8 cellular contexts compared by ENCODE assay signal in genomic region chr7:867001-867405, GRCh38. TPM values are rescaled to one million over a fixed set of nuclear protein-coding genes. Genes with fewer than 3 reads are reported as not detected.
DNase-seq lines count a peak whose midpoint lies in the region; ATAC-seq, FAIRE-seq and TF ChIP-seq lines count a peak whose summit lies in the region.

No MANE protein-coding gene starts in this region.

- H3K27ac ChIP-seq in breast epithelium: peak overlapping the region; percentile 92 to 95
- H3K27ac ChIP-seq in keratinocyte (ENCODE audit: control insufficient read depth, insufficient read depth, low read length): peak overlapping the region; percentile 71
- peak overlapping the region in 11 of 21 experiments; percentile 7 to 73 (median 56) for H3K27ac ChIP-seq in skin epidermis

- H3K4me2 ChIP-seq in keratinocyte (ENCODE audit: control insufficient read depth, extremely low read depth, insufficient read depth, low read depth, low read length): peak overlapping the region; percentile 43

- H3K36me3 ChIP-seq in breast epithelium: no peaks in the 10 kb centered on the region
- H3K36me3 ChIP-seq in keratinocyte (ENCODE audit: control insufficient read depth in 2 of 2, extremely low read depth in 1 of 2, insufficient read depth in 2 of 2, low read length in 2 of 2): peaks cover 16 to 18% of the 10 kb centered on the region in 2 experiments

- no peak for TF ChIP-seq POLR2A in breast epithelium (IDR thresholded peaks at IDR 0.05)

- H3K9me3 ChIP-seq in breast epithelium (no peaks in the 10 kb centered on the region), keratinocyte (ENCODE audit: control insufficient read depth, low read depth, low read length) (no peaks in the 10 kb centered on the region)

- ATAC-seq in GM21423 (IDR thresholded peaks at IDR 0.05; ENCODE audit: unreplicated experiment): no peak

- peaks cover 9% of the 10 kb centered on the region for H3K79me2 ChIP-seq in keratinocyte (ENCODE audit: control insufficient read depth, insufficient read depth, low read length)

- H3K9ac ChIP-seq in keratinocyte (ENCODE audit: control insufficient read depth, extremely low read depth, insufficient read depth, low read length): peak overlapping the region; percentile 52

- peak overlapping the region in 2 of 3 donors; percentile 9 to 53 for H3K4me3 ChIP-seq in breast epithelium
- no peak overlapping the region for H3K4me3 ChIP-seq in keratinocyte (ENCODE audit: control insufficient read depth in 2 of 3, extremely low read depth in 1 of 3, insufficient read depth in 2 of 3, low read depth in 1 of 3, low read length in 3 of 3)
- H3K4me3 ChIP-seq in skin epidermis: no peak overlapping the region

- dilution Hi-C loops in keratinocyte (cut with MboI; ENCODE audit: extremely low pct_ligation_motif_present, low sequenced_read_pairs): no loop called here

- no peak for TF ChIP-seq CTCF in breast epithelium (IDR thresholded peaks at IDR 0.05)
- TF ChIP-seq CTCF in keratinocyte (optimal IDR thresholded peaks at IDR 0.05 in 1 of 3, IDR thresholded peaks at IDR 0.05 in 1 of 3, conservative IDR thresholded peaks at IDR 0.05 in 1 of 3; ENCODE audit: extremely low read depth in 1 of 3, insufficient read depth in 2 of 3, low read length in 3 of 3): no peak

- intact Hi-C loops in breast epithelium (cut with DNase I; ENCODE audit: low total_unique reads): no loop called here

- no peaks in the 10 kb centered on the region for H3K9me1 ChIP-seq in keratinocyte (ENCODE audit: control insufficient read depth, extremely low read depth, insufficient read depth, low read length)

- H3K4me1 ChIP-seq in breast epithelium (peaks cover 4 to 10% of the 10 kb centered on the region in 2 donors), keratinocyte (ENCODE audit: control insufficient read depth, extremely low read depth, insufficient read depth, low read length) (peaks cover 14% of the 10 kb centered on the region)

- no peak for FAIRE-seq in keratinocyte (lab: Jason Lieb, UNC)

- H4K20me1 ChIP-seq in keratinocyte (ENCODE audit: control insufficient read depth, extremely low read depth, insufficient read depth, low read length): no peaks in the 10 kb centered on the region

- H3K27me3 ChIP-seq in breast epithelium: no peaks in the 10 kb centered on the region
- no peaks in the 10 kb centered on the region for H3K27me3 ChIP-seq in keratinocyte (ENCODE audit: control insufficient read depth, extremely low read depth, insufficient read depth, low read length)

- DNase-seq in GM03348 (ENCODE audit: low spot score) (peak; percentile 54), breast epithelium (ENCODE audit: low spot score in 2 of 2) (peak; percentile 88 to 90), keratinocyte (ENCODE audit: low read depth, low spot score) (no peak), NCI-H2171 treated with DMSO at 0.1 percent for 48 hours (lab: John Stamatoyannopoulos, UW) (no peak), SIG-M5 (lab: John Stamatoyannopoulos, UW) (no peak), amniotic stem cell (lab: John Stamatoyannopoulos, UW) (no peak)

- H2AFZ ChIP-seq in keratinocyte (ENCODE audit: control insufficient read depth, low read length): no peak overlapping the region

RNA-seq across cellular contexts. Expression of gene GET4, which starts 9.4 kb away (rescaled TPM):
- total RNA-seq in breast epithelium: 10 to 100 TPM; 23.7 to 33.4 (median 29.5) TPM
- polyA plus RNA-seq in keratinocyte: 21.1 to 32.0 TPM (median 22.9 TPM) in 3 replicates
- 40.4 TPM for polyA plus RNA-seq in keratinocyte (2011; ENCODE audit: low read depth)
- 14.0 and 26.1 TPM in 2 replicates for polyA plus RNA-seq in keratinocyte (2011; cell fraction: cytosol; rRNA removed)
- polyA plus RNA-seq in keratinocyte (2011; cell fraction: nucleus; rRNA removed): 50.3 and 70.5 TPM in 2 replicates
- polyA plus RNA-seq in keratinocyte (2012; ENCODE audit: low replicate concordance): 26.7 and 47.3 TPM in 2 replicates
- 9.3 to 11.1 TPM (median 10.1 TPM) in 3 replicates for polyA minus RNA-seq in keratinocyte
- 33.4 TPM for polyA minus RNA-seq in keratinocyte (2011; cell fraction: cytosol; rRNA and poly(A)+ RNA removed)
- polyA minus RNA-seq in keratinocyte (2011; cell fraction: nucleus; rRNA and poly(A)+ RNA removed): 10.4 and 14.1 TPM in 2 replicates

RNA-seq across cellular contexts. Expression of gene SUN1, which starts 34.7 kb away (rescaled TPM):
- 100 to 1,000 TPM; 153 to 189 (median 160) TPM for total RNA-seq in breast epithelium
- polyA plus RNA-seq in keratinocyte: 164 to 176 TPM (median 166 TPM) in 3 replicates
- 137 TPM for polyA plus RNA-seq in keratinocyte (2011; ENCODE audit: low read depth)
- 31.1 and 40.2 TPM in 2 replicates for polyA plus RNA-seq in keratinocyte (2011; cell fraction: cytosol; rRNA removed)
- polyA plus RNA-seq in keratinocyte (2011; cell fraction: nucleus; rRNA removed): 411 and 514 TPM in 2 replicates
- 103 and 107 TPM in 2 replicates for polyA plus RNA-seq in keratinocyte (2012; ENCODE audit: low replicate concordance)
- polyA minus RNA-seq in keratinocyte: 141 to 263 TPM (median 162 TPM) in 3 replicates
- 93.2 TPM for polyA minus RNA-seq in keratinocyte (2011; cell fraction: cytosol; rRNA and poly(A)+ RNA removed)
- 326 and 435 TPM in 2 replicates for polyA minus RNA-seq in keratinocyte (2011; cell fraction: nucleus; rRNA and poly(A)+ RNA removed)

Comparison
In these comparisons a context has a peak if more than half of its experiments do, and no peak if none do; other contexts are left out.
1. DNase-seq: peak in GM03348 (single experiment) and breast epithelium (2 of 2); none in keratinocyte (single experiment), NCI-H2171 treated with DMSO at 0.1 percent for 48 hours (single experiment), SIG-M5 (single experiment) and amniotic stem cell (single experiment).
2. H3K4me3 ChIP-seq: peak in breast epithelium (2 of 3); none in keratinocyte (0 of 3) and skin epidermis (0 of 7).
3. Peak in every context shown above with its lines, with median percentiles within 50 percentile points of each other: H3K27ac ChIP-seq.